Comparison of ENCODE assay signal across 29 cellular contexts in genomic region chr10:34629120-34629519, GRCh38.
"Had no signal": no experiment of that assay in that cellular context is flagged by ENCODE, and none has a peak within 500 bp of the region (broad histone marks: within the 10 kb centered on the region; RNA-seq: fewer than 3 reads in every experiment).

No MANE protein-coding gene starts in this region.

- DNase-seq: activated B cell treated with CpG ODN at 0.5 μM for 24 hours; activated CD4-positive, alpha-beta T cell treated with anti-CD3 and anti-CD28 coated beads for 48 hours; activated CD4-positive, alpha-beta T cell treated with anti-CD3 and anti-CD28 coated beads, Interleukin-2, amount 50 U/mL, for 1 hour; activated CD4-positive, alpha-beta T cell treated with anti-CD3 and anti-CD28 coated beads, Interleukin-2, amount 50 U/mL, for 48 hours; activated CD8-positive, alpha-beta memory T cell treated with anti-CD3 and anti-CD28 coated beads for 24 hours; activated CD8-positive, alpha-beta T cell treated with anti-CD3 and anti-CD28 coated beads for 36 hours; activated effector memory CD4-positive, alpha-beta T cell treated with Interleukin-2 at 50 U/mL for 16 hours; activated gamma-delta T cell treated with Interleukin-2 at 50 U/mL for 16 hours; activated naive CD4-positive, alpha-beta T cell treated with anti-CD3 and anti-CD28 coated beads, Interleukin-2, amount 50 U/mL, for 16 hours; activated naive CD4-positive, alpha-beta T cell treated with Interleukin-2 at 50 U/mL for 16 hours; activated T-cell treated with anti-CD3 and anti-CD28 coated beads, Interleukin-2, amount 50 U/mL, for 4 hours; amniotic stem cell; anterior cingulate cortex; dorsolateral prefrontal cortex; effector memory CD4-positive, alpha-beta T cell; endodermal cell; foreskin keratinocyte; T-helper 1 cell; T-helper 17 cell; T1000; WERI-Rb-1 had no signal

- H3K27me3 ChIP-seq: brain microvascular endothelial cell, dorsolateral prefrontal cortex, foreskin keratinocyte, gastrocnemius medialis had no signal

- H3K27ac ChIP-seq: brain microvascular endothelial cell, coronary artery, dorsolateral prefrontal cortex, foreskin keratinocyte, gastrocnemius medialis, WERI-Rb-1 had no signal

- H3K9me3 ChIP-seq: gastrocnemius medialis had no signal

- FAIRE-seq: astrocyte, bronchial epithelial cell had no signal

- ATAC-seq: activated CD4-positive, CD25-positive, alpha-beta regulatory T cell treated with anti-CD3 and anti-CD28 coated beads, Interleukin-2, amount 50 U/mL, for 24 hours; activated CD8-positive, alpha-beta T cell treated with anti-CD3 and anti-CD28 coated beads for 36 hours; activated T-cell treated with anti-CD3 and anti-CD28 coated beads, Interleukin-2, amount 50 U/mL, for 4 hours; activated T-helper 17 cell treated with anti-CD3 and anti-CD28 coated beads, Interleukin-2, amount 50 U/mL, for 72 hours; esophagus mucosa; foreskin keratinocyte; T-helper 17 cell had no signal

- H3K4me3 ChIP-seq: dorsolateral prefrontal cortex, gastrocnemius medialis had no signal

- H3K4me1 ChIP-seq: foreskin keratinocyte had no signal

- H3K36me3 ChIP-seq: brain microvascular endothelial cell, gastrocnemius medialis, WERI-Rb-1 had no signal
